Comparison of ENCODE assay signal across 13 cellular contexts in the genomic region with DNA sequence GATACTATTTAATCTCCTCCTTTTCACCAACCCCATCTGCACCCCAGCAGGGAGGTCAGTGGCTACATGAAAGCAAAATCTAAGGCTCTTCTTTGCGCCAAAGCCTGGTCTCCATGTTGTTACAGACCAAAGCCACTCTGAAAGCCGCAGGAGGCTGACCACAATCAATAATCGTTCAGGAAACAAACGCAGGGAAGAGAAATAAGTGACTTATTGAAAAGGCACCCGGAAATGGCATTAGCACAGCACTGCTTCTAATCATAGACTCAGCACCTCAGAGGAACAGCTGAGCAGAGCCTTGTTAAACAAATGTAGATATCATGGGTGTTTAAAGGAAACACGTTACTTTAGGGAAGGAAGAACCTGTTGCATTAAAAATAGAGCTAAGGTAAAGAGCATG.
DNase-seq lines count a peak whose midpoint lies in the region; ATAC-seq lines count a peak whose summit lies in the region.
"Had no signal": no experiment of that assay in that cellular context is flagged by ENCODE, and none has a peak within 500 bp of the region (broad histone marks: within the 10 kb centered on the region; RNA-seq: fewer than 3 reads in every experiment).

No MANE protein-coding gene starts in this region.

- 18 to 22% methylated on average over 6 of the region's 6 CpGs for WGBS in aorta, 2 donors

- H3K4me1 ChIP-seq in NT2/D1 (ENCODE audit: insufficient read depth, insufficient read length) (peaks cover 3% of the 10 kb centered on the region), aorta (ENCODE audit: control insufficient read depth in 1 of 2, insufficient read depth in 2 of 2, low read length in 2 of 2) (no peaks in the 10 kb centered on the region)
- H3K4me1 ChIP-seq: adrenal gland had no signal

- H3K27ac ChIP-seq in aorta (ENCODE audit: low read depth in 1 of 2, low read length in 2 of 2), result no peak overlapping the region
- H3K27ac ChIP-seq: adrenal gland, neutrophil had no signal

- DNase-seq in EH (ENCODE audit: low read depth) (peak; percentile 50), LHCN-M2 (ENCODE audit: low read depth) (peak; percentile 12), NT2/D1 (ENCODE audit: low read depth, low spot score) (peak; percentile 43), myocyte (ENCODE audit: low read depth) (peak; percentile 51), aorta (no peak), NCI-H1694 (lab: John Stamatoyannopoulos, UW) (no peak), OCI-M1 (lab: John Stamatoyannopoulos, UW) (no peak)
- DNase-seq: activated CD4-positive, alpha-beta T cell treated with anti-CD3 and anti-CD28 coated beads for 36 hours; activated T-cell treated with anti-CD3 and anti-CD28 coated beads, Interleukin-2, amount 50 U/mL, for 4 hours; adrenal gland; left ventricle myocardium superior; NCI-H1436 had no signal

- H3K27me3 ChIP-seq in NT2/D1 (ENCODE audit: insufficient read depth, insufficient read length), result peaks cover 14% of the 10 kb centered on the region
- H3K27me3 ChIP-seq in aorta (ENCODE audit: control insufficient read depth in 1 of 2, insufficient read depth in 2 of 2, low read length in 1 of 2), result no peaks in the 10 kb centered on the region
- H3K27me3 ChIP-seq: adrenal gland had no signal

- no peak overlapping the region for H3K9ac ChIP-seq in NT2/D1 (ENCODE audit: insufficient read length, low read depth)

- H3K4me3 ChIP-seq in NT2/D1 (ENCODE audit: insufficient read length, low read depth) (no peak overlapping the region), aorta (ENCODE audit: low read length in 2 of 2) (no peak overlapping the region)
- H3K4me3 ChIP-seq: adrenal gland had no signal

- no peaks in the 10 kb centered on the region for H3K9me3 ChIP-seq in NT2/D1 (ENCODE audit: insufficient read depth, low read length)
- peaks cover under 1% of the 10 kb centered on the region for H3K9me3 ChIP-seq in aorta (ENCODE audit: control insufficient read depth, low read length)
- H3K9me3 ChIP-seq: adrenal gland, neutrophil had no signal

- intact Hi-C loops in aorta (cut with DNase I), result no loop called here

- no peak for ATAC-seq in aorta (ENCODE audit: low FRiP score)
- ATAC-seq: activated CD4-positive, alpha-beta T cell treated with anti-CD3 and anti-CD28 coated beads for 36 hours; activated T-cell treated with anti-CD3 and anti-CD28 coated beads, Interleukin-2, amount 50 U/mL, for 4 hours; left ventricle myocardium superior had no signal

- H3K36me3 ChIP-seq in NT2/D1 (ENCODE audit: insufficient read depth, insufficient read length, low read length) (no peaks in the 10 kb centered on the region), aorta (ENCODE audit: control insufficient read depth in 1 of 2, insufficient read depth in 2 of 2, low read length in 1 of 2) (no peaks in the 10 kb centered on the region)
- H3K36me3 ChIP-seq: adrenal gland, neutrophil had no signal

Comparison
In these comparisons a context has a peak if more than half of its experiments do, and no peak if none do; other contexts are left out.
1. DNase-seq: peak in EH (single experiment), LHCN-M2 (single experiment), NT2/D1 (single experiment) and myocyte (single experiment); none in aorta (0 of 2), NCI-H1694 (single experiment) and OCI-M1 (single experiment).